In genomic region chr14:103255555-103255954, GRCh38 we compare ENCODE assay signal across 21 cellular contexts.
A peak's percentile ranks its signal among the peaks of the same experiment; 100 is the strongest.
DNase-seq lines count a peak whose midpoint lies in the region; ATAC-seq, FAIRE-seq and TF ChIP-seq lines count a peak whose summit lies in the region.
"Had no signal": no experiment of that assay in that cellular context is flagged by ENCODE, and none has a peak within 500 bp of the region (broad histone marks: within the 10 kb centered on the region; RNA-seq: fewer than 3 reads in every experiment).

No MANE protein-coding gene starts in this region.

- 57% methylated on average over 4 of the region's 4 CpGs for WGBS in liver
- WGBS in HepG2 (ENCODE audit: low lambda C conversion rate), result 51% methylated on average over 4 of the region's 4 CpGs

- no peak overlapping the region for H3K4me2 ChIP-seq in HepG2 (ENCODE audit: low read depth, low read length)

- intact Hi-C loops in HepG2 (cut with micrococcal nuclease; ENCODE audit: unreplicated experiment), result no loop called here

- H3K27me3 ChIP-seq in liver (ENCODE audit: control insufficient read depth in 4 of 4, insufficient read depth in 4 of 4, low read length in 3 of 4), result no peaks in the 10 kb centered on the region
- H3K27me3 ChIP-seq in HepG2 (ENCODE audit: control insufficient read depth in 1 of 2, insufficient read depth in 2 of 2, low read length in 2 of 2), result no peaks in the 10 kb centered on the region; a peak in 1 of 5 replicates
- H3K27me3 ChIP-seq: BE2C had no signal

- H3K79me2 ChIP-seq in HepG2 (ENCODE audit: insufficient read depth, low read length), result no peaks in the 10 kb centered on the region

- no peak for FAIRE-seq in HepG2 (lab: Jason Lieb, UNC)
- FAIRE-seq: D721Med, GM12892, GM18507, H1 had no signal

- peak overlapping the region; percentile 3 for H3K4me3 Mint-ChIP-seq in type B pancreatic cell
- H3K4me3 Mint-ChIP-seq: CD4-positive, CD25-positive, alpha-beta regulatory T cell; CD8-positive, alpha-beta memory T cell; H9 had no signal

- H3K9me3 ChIP-seq in liver (ENCODE audit: control insufficient read depth in 4 of 4, low read length in 3 of 4) (peaks cover 0 to 3% (median 0%) of the 10 kb centered on the region in 4 donors), HepG2 (ENCODE audit: low read length) (peaks cover 11% of the 10 kb centered on the region)
- H3K9me3 ChIP-seq: BE2C had no signal

- H3K36me3 Mint-ChIP-seq in type B pancreatic cell, result no peaks in the 10 kb centered on the region
- H3K36me3 Mint-ChIP-seq: CD4-positive, CD25-positive, alpha-beta regulatory T cell; CD8-positive, alpha-beta memory T cell had no signal

- peaks cover 3 to 20% (median 7%) of the 10 kb centered on the region in 4 donors for H3K4me1 ChIP-seq in liver (ENCODE audit: control insufficient read depth in 4 of 4, insufficient read depth in 4 of 4, low read length in 3 of 4)
- H3K4me1 ChIP-seq in HepG2 (ENCODE audit: insufficient read depth, low read length), result peaks cover 50% of the 10 kb centered on the region
- H3K4me1 ChIP-seq: BE2C had no signal

- no peak for DNase-seq in HepG2 (ENCODE audit: low spot score)
- no peak for DNase-seq in type B pancreatic cell (ENCODE audit: extremely low spot score, unreplicated experiment)
- no peak for DNase-seq in ecto neural progenitor cell (ENCODE audit: low spot score)
- DNase-seq in DMS153 (lab: John Stamatoyannopoulos, UW), result no peak
- DNase-seq: 8988T; BE2C; C1 segment of cervical spinal cord; CD4-positive, CD25-positive, alpha-beta regulatory T cell; CD8-positive, alpha-beta memory T cell; COR-L47; DMS79; GDM1; H9 had no signal

- no peaks in the 10 kb centered on the region for H3K27me3 Mint-ChIP-seq in type B pancreatic cell

- H3K4me1 Mint-ChIP-seq in type B pancreatic cell (ENCODE audit: unreplicated experiment), result peaks cover 10% of the 10 kb centered on the region

- H3K9ac ChIP-seq in liver (ENCODE audit: low read depth in 1 of 2, low read length in 2 of 2) (no peak overlapping the region), HepG2 (ENCODE audit: insufficient read depth, low read depth, low read length) (no peak overlapping the region)

- H3K9me3 Mint-ChIP-seq in type B pancreatic cell, result no peaks in the 10 kb centered on the region
- H3K9me3 Mint-ChIP-seq: CD8-positive, alpha-beta memory T cell; H9 had no signal

- TF ChIP-seq POLR2A in HepG2 (IDR thresholded peaks at IDR 0.05; ENCODE audit: insufficient read depth in 1 of 2, low read depth in 2 of 2, low read length in 2 of 2), result no peak

- no peak for TF ChIP-seq RAD21 in liver (IDR thresholded peaks at IDR 0.05)
- TF ChIP-seq RAD21 in HepG2 (CRISPR knock-in tag; IDR thresholded peaks at IDR 0.05), result no peak

- POLR2A ChIA-PET in HepG2 (lab: Yijun Ruan, JAX), result no interaction called here

- H3K27ac ChIP-seq in liver (ENCODE audit: low read depth in 1 of 2, low read length in 2 of 2), result peak overlapping the region in 1 of 2 donors; percentile 19
- H3K27ac ChIP-seq in HepG2 (ENCODE audit: extremely low read length, insufficient read depth, low read length), result no peak overlapping the region
- H3K27ac ChIP-seq in VCaP, result peak overlapping the region; percentile 32

- in situ Hi-C loops in HepG2 (cut with HindIII; ENCODE audit: extremely low pct_ligation_motif_present, low pct_unique_long_range_greater_than_20kb), result no loop called here

- CTCF ChIA-PET in HepG2 (lab: Yijun Ruan, JAX; ENCODE audit: low intra/inter-chr PET ratio, low total read pairs), result no interaction called here

- TF ChIP-seq CTCF in liver (IDR thresholded peaks at IDR 0.05; ENCODE audit: low read depth, low read length, missing input control), result no peak
- no peak for TF ChIP-seq CTCF in HepG2 (CRISPR knock-in tag; IDR thresholded peaks at IDR 0.05)
- no peak for TF ChIP-seq CTCF in VCaP (conservative IDR thresholded peaks at IDR 0.05)
- TF ChIP-seq CTCF in type B pancreatic cell (conservative IDR thresholded peaks at IDR 0.05), result no peak

- H2AFZ ChIP-seq in HepG2 (ENCODE audit: low read length), result no peak overlapping the region

- no peak for TF ChIP-seq EP300 in HepG2 (IDR thresholded peaks at IDR 0.05; ENCODE audit: low read depth in 2 of 2, low read length in 2 of 2)
- no peak for TF ChIP-seq EP300 in HepG2 (CRISPR knock-in tag; IDR thresholded peaks at IDR 0.05; ENCODE audit: borderline replicate concordance)

- peak overlapping the region; percentile 76 for H3K27ac Mint-ChIP-seq in type B pancreatic cell
- H3K27ac Mint-ChIP-seq: CD4-positive, CD25-positive, alpha-beta regulatory T cell; CD8-positive, alpha-beta memory T cell; H9 had no signal

- ATAC-seq in HepG2 (no peak), esophagus mucosa (peak; percentile 78), GM19452 (IDR thresholded peaks at IDR 0.05; ENCODE audit: unreplicated experiment) (no peak)

- no peaks in the 10 kb centered on the region for H3K36me3 ChIP-seq in liver (ENCODE audit: control insufficient read depth in 4 of 4, insufficient read depth in 3 of 4, low read depth in 1 of 4, low read length in 3 of 4)
- no peaks in the 10 kb centered on the region for H3K36me3 ChIP-seq in HepG2 (replicated peaks in 1 of 2; ENCODE audit: control insufficient read depth in 1 of 2, insufficient read depth in 2 of 2, low read length in 2 of 2)
- H3K36me3 ChIP-seq: BE2C had no signal

- H3K4me3 ChIP-seq in liver (ENCODE audit: low read depth in 1 of 3, low read length in 3 of 3), result no peak overlapping the region
- H3K4me3 ChIP-seq in HepG2 (replicated peaks in 1 of 3; ENCODE audit: insufficient read depth in 1 of 3, low read depth in 2 of 3, low read length in 3 of 3), result no peak overlapping the region

- no TSS peak for BruUV-seq in HepG2 (replicated peaks; lab: Mats Ljungman, UMichigan)

- no peaks in the 10 kb centered on the region for H4K20me1 ChIP-seq in HepG2 (ENCODE audit: insufficient read depth, low read length)

TF ChIP-seq in liver, 16 proteins besides CTCF, POLR2A, EP300 and RAD21:
- TF ChIP-seq RXRA (IDR thresholded peaks at IDR 0.05) (peak; percentile 7 to 53), SP1 (IDR thresholded peaks at IDR 0.05) (no peak), GABPA (IDR thresholded peaks at IDR 0.05 in 1 of 2, conservative IDR thresholded peaks at IDR 0.05 in 1 of 2) (no peak), YY1 (IDR thresholded peaks at IDR 0.05) (peak; percentile 73), HNF4G (IDR thresholded peaks at IDR 0.05) (no peak)
- TF ChIP-seq, protein P1, sequence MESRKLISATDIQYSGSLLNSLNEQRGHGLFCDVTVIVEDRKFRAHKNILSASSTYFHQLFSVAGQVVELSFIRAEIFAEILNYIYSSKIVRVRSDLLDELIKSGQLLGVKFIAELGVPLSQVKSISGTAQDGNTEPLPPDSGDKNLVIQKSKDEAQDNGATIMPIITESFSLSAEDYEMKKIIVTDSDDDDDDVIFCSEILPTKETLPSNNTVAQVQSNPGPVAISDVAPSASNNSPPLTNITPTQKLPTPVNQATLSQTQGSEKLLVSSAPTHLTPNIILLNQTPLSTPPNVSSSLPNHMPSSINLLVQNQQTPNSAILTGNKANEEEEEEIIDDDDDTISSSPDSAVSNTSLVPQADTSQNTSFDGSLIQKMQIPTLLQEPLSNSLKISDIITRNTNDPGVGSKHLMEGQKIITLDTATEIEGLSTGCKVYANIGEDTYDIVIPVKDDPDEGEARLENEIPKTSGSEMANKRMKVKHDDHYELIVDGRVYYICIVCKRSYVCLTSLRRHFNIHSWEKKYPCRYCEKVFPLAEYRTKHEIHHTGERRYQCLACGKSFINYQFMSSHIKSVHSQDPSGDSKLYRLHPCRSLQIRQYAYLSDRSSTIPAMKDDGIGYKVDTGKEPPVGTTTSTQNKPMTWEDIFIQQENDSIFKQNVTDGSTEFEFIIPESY (IDR thresholded peaks at IDR 0.05), result no peak

TF ChIP-seq in HepG2, 621 proteins besides CTCF, POLR2A, EP300 and RAD21:
- no peak for TF ChIP-seq TEF (CRISPR knock-in tag; IDR thresholded peaks at IDR 0.05)
- no peak for TF ChIP-seq SATB2 (CRISPR knock-in tag; IDR thresholded peaks at IDR 0.05)
- no peak for TF ChIP-seq CC2D1A (CRISPR knock-in tag; IDR thresholded peaks at IDR 0.05)
- no peak for TF ChIP-seq ZNF329 (CRISPR knock-in tag; IDR thresholded peaks at IDR 0.05; ENCODE audit: low read depth)
- no peak for TF ChIP-seq HNF4G (IDR thresholded peaks at IDR 0.05; ENCODE audit: borderline replicate concordance, low read depth, low read length)
- no peak for TF ChIP-seq HNF4G (CRISPR knock-in tag; IDR thresholded peaks at IDR 0.05; ENCODE audit: borderline replicate concordance, low read depth)
- TF ChIP-seq, protein P2, sequence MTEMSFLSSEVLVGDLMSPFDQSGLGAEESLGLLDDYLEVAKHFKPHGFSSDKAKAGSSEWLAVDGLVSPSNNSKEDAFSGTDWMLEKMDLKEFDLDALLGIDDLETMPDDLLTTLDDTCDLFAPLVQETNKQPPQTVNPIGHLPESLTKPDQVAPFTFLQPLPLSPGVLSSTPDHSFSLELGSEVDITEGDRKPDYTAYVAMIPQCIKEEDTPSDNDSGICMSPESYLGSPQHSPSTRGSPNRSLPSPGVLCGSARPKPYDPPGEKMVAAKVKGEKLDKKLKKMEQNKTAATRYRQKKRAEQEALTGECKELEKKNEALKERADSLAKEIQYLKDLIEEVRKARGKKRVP (CRISPR knock-in tag; IDR thresholded peaks at IDR 0.05), result no peak
- TF ChIP-seq ZNF768 (CRISPR knock-in tag; IDR thresholded peaks at IDR 0.05), result no peak
